In the genomic region with DNA sequence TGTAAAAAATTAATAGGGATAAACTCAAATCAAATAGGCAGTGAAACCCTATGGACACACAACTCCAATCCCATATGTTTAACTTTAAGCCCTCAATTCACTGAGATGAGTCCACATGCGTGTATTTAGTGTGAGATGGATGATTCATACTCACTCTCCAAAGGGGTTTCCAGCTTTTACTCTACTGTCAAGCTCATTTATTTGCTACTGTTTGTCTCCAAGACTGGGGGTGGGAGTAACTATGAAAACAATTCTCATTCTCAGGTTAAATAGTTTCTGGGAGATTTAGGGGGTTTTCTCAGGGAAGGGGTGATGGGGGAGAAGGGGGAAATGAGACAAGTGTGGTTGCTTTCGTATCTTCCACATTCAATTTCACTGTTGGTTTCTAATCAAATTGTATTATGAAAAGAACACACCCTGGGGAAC, we compare ENCODE assay signal across 12 cellular contexts. TPM values are rescaled to one million over a fixed set of nuclear protein-coding genes. Genes with fewer than 3 reads are reported as not detected.
DNase-seq lines count a peak whose midpoint lies in the region; ATAC-seq, FAIRE-seq and TF ChIP-seq lines count a peak whose summit lies in the region.
"Had no signal": no experiment of that assay in that cellular context is flagged by ENCODE, and none has a peak within 500 bp of the region (broad histone marks: within the 10 kb centered on the region; RNA-seq: fewer than 3 reads in every experiment).

No MANE protein-coding gene starts in this region.

- no peak overlapping the region for H2BK5ac ChIP-seq in IMR-90 (ENCODE audit: low read depth, low read length, poor library complexity, severe bottlenecking)

- TF ChIP-seq POLR2A in IMR-90 (IDR thresholded peaks at IDR 0.05; ENCODE audit: low read depth, low read length), result no peak
- no peak for TF ChIP-seq POLR2A in GM12878 (IDR thresholded peaks at IDR 0.05; ENCODE audit: low read depth, low read length)

- dilution Hi-C loops in IMR-90 (cut with HindIII; ENCODE audit: low sequenced_read_pairs, unreplicated experiment), result no loop called here

- H3K4me2 ChIP-seq in IMR-90 (ENCODE audit: low read depth, low read length), result no peak overlapping the region
- peak overlapping the region; percentile 90 for H3K4me2 ChIP-seq in GM12878 (ENCODE audit: control insufficient read depth, insufficient read depth)

- H3K9me1 ChIP-seq in IMR-90 (ENCODE audit: insufficient read depth, low read length), result peaks cover 19% of the 10 kb centered on the region

- H3K14ac ChIP-seq in IMR-90 (replicated peaks; ENCODE audit: low read depth, low read length), result no peak overlapping the region

- H3K79me2 ChIP-seq in GM12878 (ENCODE audit: control insufficient read depth, insufficient read depth, low read length), result peaks cover 9% of the 10 kb centered on the region

- H3K18ac ChIP-seq in IMR-90 (ENCODE audit: low read depth, low read length), result no peak overlapping the region

- H2AK9ac ChIP-seq in IMR-90 (replicated peaks; ENCODE audit: low read depth, low read length, poor library complexity), result no peak overlapping the region

- H2BK120ac ChIP-seq in IMR-90 (ENCODE audit: low read depth, low read length), result no peak overlapping the region

- H2AK5ac ChIP-seq in IMR-90 (ENCODE audit: low read depth, low read length), result no peak overlapping the region

- H3K79me1 ChIP-seq in IMR-90 (ENCODE audit: low read depth in 1 of 2, low read length in 2 of 2), result peaks cover 0 to 4% of the 10 kb centered on the region in 2 experiments; a peak in 1 of 4 replicates

- no peak overlapping the region for H4K5ac ChIP-seq in IMR-90 (ENCODE audit: low read depth, low read length)

- no peak overlapping the region for H4K8ac ChIP-seq in IMR-90 (ENCODE audit: low read depth in 2 of 2, low read length in 2 of 2)

- H3K36me3 ChIP-seq in IMR-90 (ENCODE audit: control insufficient read depth, insufficient read depth, low read length), result no peaks in the 10 kb centered on the region
- H3K36me3 ChIP-seq in GM12878 (ENCODE audit: control insufficient read depth in 2 of 2, insufficient read depth in 2 of 2, low read length in 1 of 2), result no peaks in the 10 kb centered on the region; a peak in 1 of 4 replicates
- H3K36me3 ChIP-seq in brain microvascular endothelial cell (replicated peaks), result no peaks in the 10 kb centered on the region

- H3K56ac ChIP-seq in IMR-90 (ENCODE audit: extremely low read depth, insufficient read depth, low read length), result no peak overlapping the region

- intact Hi-C loops in IMR-90 (cut with micrococcal nuclease) (no loop called here), GM12878 (cut with micrococcal nuclease; ENCODE audit: unreplicated experiment) (no loop called here)

- peaks cover 10% of the 10 kb centered on the region for H3K4me1 ChIP-seq in IMR-90 (ENCODE audit: control insufficient read depth, insufficient read depth, low read length)
- peaks cover 12% of the 10 kb centered on the region for H3K4me1 ChIP-seq in GM12878 (ENCODE audit: control insufficient read depth, insufficient read depth, low read length)

- peak in 1 of 2 experiments; percentile 87; a peak in 2 of 4 replicates for TF ChIP-seq EP300 in GM12878 (IDR thresholded peaks at IDR 0.05; ENCODE audit: borderline replicate concordance in 1 of 2, control insufficient read depth in 1 of 2, low read depth in 2 of 2, low read length in 2 of 2)

- no peak overlapping the region for H3K4me3 ChIP-seq in IMR-90 (ENCODE audit: insufficient read depth, low read depth, low read length)
- H3K4me3 ChIP-seq in GM12878, result 0 out of 2 replicates have a peak overlapping the region, but pooled peaks have one; percentile 52
- no peak overlapping the region for H3K4me3 ChIP-seq in brain microvascular endothelial cell (ENCODE audit: low read depth, low read length)
- H3K4me3 ChIP-seq: gastrocnemius medialis had no signal

- H3K27me3 ChIP-seq in IMR-90 (ENCODE audit: control insufficient read depth, insufficient read depth, low read length) (no peaks in the 10 kb centered on the region; the same call in 1 of the 2 replicates), GM12878 (replicated peaks in 1 of 2; ENCODE audit: control insufficient read depth in 2 of 2, insufficient read depth in 2 of 2, low read length in 1 of 2) (no peaks in the 10 kb centered on the region), brain microvascular endothelial cell (replicated peaks) (no peaks in the 10 kb centered on the region)
- H3K27me3 ChIP-seq: gastrocnemius medialis had no signal

- BruUV-seq in IMR-90 (replicated peaks; lab: Mats Ljungman, UMichigan) (no TSS peak), GM12878 (replicated peaks; lab: Mats Ljungman, UMichigan) (no TSS peak)

- peak; percentile 56 for FAIRE-seq in GM12878 (lab: Jason Lieb, UNC)
- FAIRE-seq: D721Med had no signal

- RAD21 ChIA-PET in GM12878 (lab: Charles Lee; ENCODE audit: unreplicated experiment), result interaction anchor here (0.6 to 5.0 kb wide), 18 partner anchors 9 to 285 kb away, joined by 3 to 56 read pairs (median 4); partner anchors contain the start of genes ELK4 and NUCKS1

- H3K27ac ChIP-seq in IMR-90 (ENCODE audit: insufficient read depth, low read length) (no peak overlapping the region), GM12878 (ENCODE audit: control insufficient read depth, insufficient read depth) (peak overlapping the region; percentile 8; the same call in 1 of the 2 replicates), brain microvascular endothelial cell (no peak overlapping the region)
- H3K27ac ChIP-seq: gastrocnemius medialis had no signal

- POLR2A ChIA-PET in IMR-90 (lab: Charles Lee; ENCODE audit: unreplicated experiment) (no interaction called here), GM12878 (lab: Charles Lee) (interaction anchor here (0.7 to 3.4 kb wide), 17 partner anchors 12 to 718 kb away, joined by 3 to 28 read pairs (median 4); partner anchors contain the start of gene SLC41A1)

- H4K20me1 ChIP-seq in IMR-90 (ENCODE audit: insufficient read depth, low read length) (no peaks in the 10 kb centered on the region), GM12878 (ENCODE audit: control insufficient read depth, insufficient read depth) (no peaks in the 10 kb centered on the region)

- H3K4ac ChIP-seq in IMR-90 (ENCODE audit: low read depth, low read length), result no peak overlapping the region

- TF ChIP-seq RAD21 in IMR-90 (IDR thresholded peaks at IDR 0.05; ENCODE audit: low read length) (no peak), GM12878 (IDR thresholded peaks at IDR 0.05; ENCODE audit: insufficient read depth, low read depth, low read length) (no peak)

- whole genome bisulfite sequencing in IMR-90 (ENCODE audit: extremely low coverage in 2 of 2, insufficient read length in 1 of 2), 2 experiments, result no CpG with 5 or more reads among the region's 2 CpGs
- WGBS in GM12878 (ENCODE audit: insufficient coverage, insufficient replicate concordance, low lambda C conversion rate, missing lambda C conversion rate), result 24% methylated on average over 2 of the region's 2 CpGs

- H3K9ac ChIP-seq in IMR-90 (ENCODE audit: low read depth, low read length) (no peak overlapping the region), GM12878 (ENCODE audit: control insufficient read depth, insufficient read depth, low read length) (no peak overlapping the region)

- TF ChIP-seq CTCF in IMR-90 (conservative IDR thresholded peaks at IDR 0.05; ENCODE audit: low read depth, low read length), result no peak
- no peak for TF ChIP-seq CTCF in GM12878 (IDR thresholded peaks at IDR 0.05 in 2 of 3, conservative IDR thresholded peaks at IDR 0.05 in 1 of 3; ENCODE audit: control insufficient read depth in 2 of 3, extremely low read depth in 1 of 3, insufficient read depth in 1 of 3, low read depth in 3 of 3, low read length in 3 of 3)
- no peak for TF ChIP-seq CTCF in brain microvascular endothelial cell (IDR thresholded peaks at IDR 0.05; ENCODE audit: low read depth, low read length, missing control alignments)

- H2AFZ ChIP-seq in IMR-90 (replicated peaks; ENCODE audit: low read length, poor library complexity) (no peak overlapping the region), GM12878 (ENCODE audit: control insufficient read depth, low read depth, low read length) (no peak overlapping the region)

- in situ Hi-C loops in IMR-90 (cut with MboI; ENCODE audit: low sequenced_read_pairs), result no loop called here
- in situ Hi-C loops in GM12878 (cut with MboI), result no loop called here
- in situ Hi-C loops in brain microvascular endothelial cell (cut with HindIII; ENCODE audit: low pct_ligation_motif_present, low sequenced_read_pairs), result no loop called here

- H2BK20ac ChIP-seq in IMR-90 (ENCODE audit: low read depth, low read length), result no peak overlapping the region

- no peak; the same call in 1 of the 2 replicates for ATAC-seq in IMR-90 (ENCODE audit: low read depth)
- ATAC-seq in GM12878, result peak; percentile 60
- ATAC-seq in GM21619 (IDR thresholded peaks at IDR 0.05; ENCODE audit: unreplicated experiment), result no peak
- no peak for ATAC-seq in HG02852 (IDR thresholded peaks at IDR 0.05; ENCODE audit: unreplicated experiment)
- ATAC-seq: gastrocnemius medialis had no signal

- H3K9me3 ChIP-seq in IMR-90 (ENCODE audit: control insufficient read depth, insufficient read depth, low read length) (no peaks in the 10 kb centered on the region), GM12878 (replicated peaks; ENCODE audit: control insufficient read depth, insufficient read depth, low read length) (no peaks in the 10 kb centered on the region)
- H3K9me3 ChIP-seq: gastrocnemius medialis had no signal

- H3K23ac ChIP-seq in IMR-90 (ENCODE audit: low read depth, low read length), result no peak overlapping the region

- H2BK15ac ChIP-seq in IMR-90 (ENCODE audit: low read depth, low read length), result no peak overlapping the region

- SMC1A ChIA-PET in GM12878 (lab: Charles Lee; ENCODE audit: uncharacterized antibody, unreplicated experiment), result interaction anchor here (0.7 to 3.5 kb wide), 14 partner anchors 9 to 181 kb away, joined by 3 to 30 read pairs (median 6); partner anchors contain the start of gene NUCKS1

- peak; percentile 9 for DNase-seq in stimulated activated naive CD4-positive, alpha-beta T cell treated with Interleukin-2 at 50 U/mL for 16 hours (lab: John Stamatoyannopoulos, UW)
- no peak for DNase-seq in stimulated activated naive CD4-positive, alpha-beta T cell (lab: John Stamatoyannopoulos, UW)
- DNase-seq in IMR-90, result peak; percentile 67
- DNase-seq in GM12878 (ENCODE audit: low read depth, low spot score), result peak; percentile 71
- no peak for DNase-seq in brain microvascular endothelial cell
- DNase-seq in NCI-H524 (lab: John Stamatoyannopoulos, UW), result no peak
- DNase-seq: gastrocnemius medialis, mammary epithelial cell, nucleus accumbens had no signal

- no peak overlapping the region for H4K91ac ChIP-seq in IMR-90 (ENCODE audit: insufficient read depth, low read depth, low read length)

- CTCF ChIA-PET in IMR-90 (lab: Yijun Ruan, JAX) (interaction anchor here (1.0 to 1.4 kb wide), 4 partner anchors 9 to 205 kb away, joined by 3 to 5 read pairs (median 4); no protein-coding TSS in a partner anchor), GM12878 (lab: Yijun Ruan, JAX) (interaction anchor here (0.6 to 7.4 kb wide), 10 partner anchors 9 to 114 kb away, joined by 3 to 59 read pairs (median 5); no protein-coding TSS in a partner anchor)

RNA-seq across cellular contexts. Expression of gene RAB29, which starts 2.7 kb away (rescaled TPM):
- total RNA-seq in IMR-90 (2012; rRNA removed), result 5.8 and 7.3 TPM in 2 replicates
- polyA plus RNA-seq in IMR-90 (2012; rRNA removed), result 4.4 and 5.7 TPM in 2 replicates
- polyA plus RNA-seq in IMR-90 (2012; cell fraction: cytosol; rRNA removed), result 2.5 and 3.8 TPM in 2 replicates
- 2.8 and 6.3 TPM in 2 replicates for polyA plus RNA-seq in IMR-90 (2012; cell fraction: nucleus; rRNA removed; ENCODE audit: low replicate concordance)
- total RNA-seq in GM12878 (2013; cell fraction: nucleolus; rRNA removed), result 52.7 and 57.1 TPM in 2 replicates
- total RNA-seq in GM12878 (2014; rRNA removed), result 11.7 and 15.9 TPM in 2 replicates
- total RNA-seq in GM12878 (2014; rRNA removed; fragmentation: Illumina TruSeq; extraction: Trizol), result 16.8 and 18.0 TPM in 2 replicates
- total RNA-seq in GM12878 (2021), result 12.5 TPM in 2 replicates
- 8.1 TPM for polyA plus RNA-seq in GM12878 (2011; ENCODE audit: low read depth)
- polyA plus RNA-seq in GM12878 (2011; rRNA removed), result 74.5 and 75.5 TPM in 2 replicates
- polyA plus RNA-seq in GM12878 (2011; cell fraction: cytosol; rRNA removed), result 65.7 and 79.1 TPM in 2 replicates
- polyA plus RNA-seq in GM12878 (2011; cell fraction: nucleus; rRNA removed), result 22.2 and 26.9 TPM in 2 replicates
- 13.3 and 14.9 TPM in 2 replicates for polyA plus RNA-seq in GM12878 (2012)
- 20.5 and 22.6 TPM in 2 replicates for polyA plus RNA-seq in GM12878 (2014; fragmentation: Illumina TruSeq; extraction: Trizol)
- polyA plus RNA-seq in GM12878 (2014; fragmentation: Nextera tagmentation; extraction: Ambion mirVana), result 10 to 100 TPM; 12.6 to 16.2 TPM
- polyA plus RNA-seq in GM12878 (2014; rRNA removed), result 15.7 and 15.8 TPM in 2 replicates
- polyA plus RNA-seq in GM12878 (2016; fragmentation: Nextera tagmentation; extraction: Ambion mirVana), result 10 to 100 TPM; 13.7 to 14.2 TPM
- polyA minus RNA-seq in GM12878 (2011; rRNA and poly(A)+ RNA removed), result 49.7 and 57.1 TPM in 2 replicates
- 19.2 and 22.4 TPM in 2 replicates for polyA minus RNA-seq in GM12878 (2011; cell fraction: cytosol; rRNA and poly(A)+ RNA removed)
- polyA minus RNA-seq in GM12878 (2011; cell fraction: nucleus; rRNA and poly(A)+ RNA removed), result 15.2 and 23.0 TPM in 2 replicates

RNA-seq across cellular contexts. Expression of gene NUCKS1, which starts 22.6 kb away (rescaled TPM):
- total RNA-seq in IMR-90 (2012; rRNA removed), result 103 and 179 TPM in 2 replicates
- 29.0 and 37.9 TPM in 2 replicates for polyA plus RNA-seq in IMR-90 (2012; rRNA removed)
- polyA plus RNA-seq in IMR-90 (2012; cell fraction: cytosol; rRNA removed), result 6.9 and 7.8 TPM in 2 replicates
- 1.9 and 13.9 TPM in 2 replicates for polyA plus RNA-seq in IMR-90 (2012; cell fraction: nucleus; rRNA removed; ENCODE audit: low replicate concordance)
- total RNA-seq in GM12878 (2013; cell fraction: nucleolus; rRNA removed), result 43.7 and 102 TPM in 2 replicates
- total RNA-seq in GM12878 (2014; rRNA removed), result 55.4 and 81.8 TPM in 2 replicates
- total RNA-seq in GM12878 (2014; rRNA removed; fragmentation: Illumina TruSeq; extraction: Trizol), result 127 and 135 TPM in 2 replicates
- 126 and 133 TPM in 2 replicates for total RNA-seq in GM12878 (2021)
- 21.8 TPM for polyA plus RNA-seq in GM12878 (2011; ENCODE audit: low read depth)
- polyA plus RNA-seq in GM12878 (2011; rRNA removed), result 68.3 and 124 TPM in 2 replicates
- 25.5 and 27.9 TPM in 2 replicates for polyA plus RNA-seq in GM12878 (2011; cell fraction: cytosol; rRNA removed)
- polyA plus RNA-seq in GM12878 (2011; cell fraction: nucleus; rRNA removed), result 14.5 and 18.7 TPM in 2 replicates
- polyA plus RNA-seq in GM12878 (2012), result 39.6 and 47.4 TPM in 2 replicates
- polyA plus RNA-seq in GM12878 (2014; fragmentation: Illumina TruSeq; extraction: Trizol), result 98.4 and 130 TPM in 2 replicates
- 10 to 100 TPM; 40.5 to 41.7 TPM for polyA plus RNA-seq in GM12878 (2014; fragmentation: Nextera tagmentation; extraction: Ambion mirVana)
- polyA plus RNA-seq in GM12878 (2014; rRNA removed), result 47.3 and 60.3 TPM in 2 replicates
- polyA plus RNA-seq in GM12878 (2016; fragmentation: Nextera tagmentation; extraction: Ambion mirVana), result 10 to 100 TPM; 53.5 to 55.7 TPM
- 63.1 and 97.2 TPM in 2 replicates for polyA minus RNA-seq in GM12878 (2011; rRNA and poly(A)+ RNA removed)
- polyA minus RNA-seq in GM12878 (2011; cell fraction: cytosol; rRNA and poly(A)+ RNA removed), result 28.1 and 33.3 TPM in 2 replicates
- 29.3 and 34.8 TPM in 2 replicates for polyA minus RNA-seq in GM12878 (2011; cell fraction: nucleus; rRNA and poly(A)+ RNA removed)

RNA-seq across cellular contexts. Expression of gene SLC41A1, which starts 40.4 kb away (rescaled TPM):
- total RNA-seq in IMR-90 (2012; rRNA removed), result 6.3 and 6.7 TPM in 2 replicates
- 25.8 and 26.3 TPM in 2 replicates for polyA plus RNA-seq in IMR-90 (2012; rRNA removed)
- 12.9 and 17.0 TPM in 2 replicates for polyA plus RNA-seq in IMR-90 (2012; cell fraction: cytosol; rRNA removed)
- 16.2 and 38.7 TPM in 2 replicates for polyA plus RNA-seq in IMR-90 (2012; cell fraction: nucleus; rRNA removed; ENCODE audit: low replicate concordance)
- 1.5 TPM in 2 replicates for total RNA-seq in GM12878 (2013; cell fraction: nucleolus; rRNA removed)
- total RNA-seq in GM12878 (2014; rRNA removed), result 0.22 and 0.45 TPM in 2 replicates
- total RNA-seq in GM12878 (2014; rRNA removed; fragmentation: Illumina TruSeq; extraction: Trizol), result 0.22 and 0.28 TPM in 2 replicates
- total RNA-seq in GM12878 (2021), result 0.40 and 0.69 TPM in 2 replicates
- 1.0 TPM for polyA plus RNA-seq in GM12878 (2011; ENCODE audit: low read depth)
- 10.6 and 11.3 TPM in 2 replicates for polyA plus RNA-seq in GM12878 (2011; rRNA removed)
- 7.6 and 10.4 TPM in 2 replicates for polyA plus RNA-seq in GM12878 (2011; cell fraction: cytosol; rRNA removed)
- polyA plus RNA-seq in GM12878 (2011; cell fraction: nucleus; rRNA removed), result 15.7 and 18.2 TPM in 2 replicates
- 1.1 and 1.5 TPM in 2 replicates for polyA plus RNA-seq in GM12878 (2012)
- polyA plus RNA-seq in GM12878 (2014; fragmentation: Illumina TruSeq; extraction: Trizol), result 0.48 and 0.71 TPM in 2 replicates
- polyA plus RNA-seq in GM12878 (2014; fragmentation: Nextera tagmentation; extraction: Ambion mirVana), result under 1 TPM; 0.13 to 0.15 TPM
- 0.36 and 0.40 TPM in 2 replicates for polyA plus RNA-seq in GM12878 (2014; rRNA removed)
- polyA plus RNA-seq in GM12878 (2016; fragmentation: Nextera tagmentation; extraction: Ambion mirVana), result under 1 TPM; 0.24 to 0.96 TPM
- 5.4 and 6.6 TPM in 2 replicates for polyA minus RNA-seq in GM12878 (2011; rRNA and poly(A)+ RNA removed)
- polyA minus RNA-seq in GM12878 (2011; cell fraction: cytosol; rRNA and poly(A)+ RNA removed), result 2.3 and 2.9 TPM in 2 replicates
- 3.6 and 4.0 TPM in 2 replicates for polyA minus RNA-seq in GM12878 (2011; cell fraction: nucleus; rRNA and poly(A)+ RNA removed)

Comparison
In these comparisons a context has a peak if more than half of its experiments do, and no peak if none do; other contexts are left out.
1. DNase-seq: peak in stimulated activated naive CD4-positive, alpha-beta T cell treated with Interleukin-2 at 50 U/mL for 16 hours (single experiment), IMR-90 (single experiment) and GM12878 (single experiment); none in stimulated activated naive CD4-positive, alpha-beta T cell (0 of 6), brain microvascular endothelial cell (single experiment) and NCI-H524 (0 of 2).